In the genomic region with DNA sequence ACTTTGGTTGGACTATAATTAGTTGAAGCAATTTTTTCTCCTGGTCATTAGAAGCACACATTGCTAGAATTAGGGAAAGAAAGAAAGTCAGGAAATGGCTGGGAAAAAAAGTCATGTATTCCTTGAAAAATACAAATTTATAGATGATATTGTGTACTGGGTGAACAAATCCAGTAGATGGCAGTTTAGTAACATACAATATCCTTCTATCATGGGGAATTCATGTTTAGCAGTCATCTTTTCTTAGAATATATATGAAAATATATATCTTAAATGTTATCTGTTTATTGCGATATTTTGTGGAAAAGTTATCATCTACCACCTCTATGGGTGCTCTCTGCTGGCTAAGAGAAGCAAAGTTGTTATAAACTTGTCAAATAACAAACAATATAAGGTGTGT, we compare ENCODE assay signal across 9 cellular contexts. TPM values are rescaled to one million over a fixed set of nuclear protein-coding genes. Genes with fewer than 3 reads are reported as not detected.
DNase-seq lines count a peak whose midpoint lies in the region; ATAC-seq, FAIRE-seq and TF ChIP-seq lines count a peak whose summit lies in the region.
"Had no signal": no experiment of that assay in that cellular context is flagged by ENCODE, and none has a peak within 500 bp of the region (broad histone marks: within the 10 kb centered on the region; RNA-seq: fewer than 3 reads in every experiment).

No MANE protein-coding gene starts in this region.

- peak; percentile 54 for TF ChIP-seq CTCF in left ventricle myocardium inferior (IDR thresholded peaks at IDR 0.05; ENCODE audit: borderline replicate concordance)
- TF ChIP-seq CTCF in fibroblast of mammary gland (conservative IDR thresholded peaks at IDR 0.05; ENCODE audit: control insufficient read depth, insufficient read depth, low read depth, low read length), result peak; percentile 41

- H3K4me1 ChIP-seq in left ventricle myocardium inferior, result no peaks in the 10 kb centered on the region

- H3K4me3 ChIP-seq in left ventricle myocardium inferior (no peak overlapping the region), fibroblast of mammary gland (ENCODE audit: control insufficient read depth, low read depth, low read length) (no peak overlapping the region)

- intact Hi-C loops in left ventricle myocardium inferior (cut with micrococcal nuclease), result no loop called here
- intact Hi-C loops in Right ventricle myocardium superior (cut with DNase I), result no loop called here

- no peak for FAIRE-seq in RCC 7860 (lab: Jason Lieb, UNC)

- ATAC-seq in Right ventricle myocardium superior (ENCODE audit: poor library complexity) (no peak), GM18909 (IDR thresholded peaks at IDR 0.05; ENCODE audit: poor library complexity, unreplicated experiment) (no peak)

- H3K27ac ChIP-seq in left ventricle myocardium inferior (replicated peaks), result no peak overlapping the region

- DNase-seq in left ventricle myocardium inferior (no peak), Right ventricle myocardium superior (no peak), RCC 7860 (ENCODE audit: low spot score) (peak; percentile 13), fibroblast of mammary gland (ENCODE audit: low read depth) (peak; percentile 50), GF-D8 (lab: John Stamatoyannopoulos, UW) (no peak), NCI-H526 treated with DMSO at 0.1 percent for 48 hours (lab: John Stamatoyannopoulos, UW) (no peak)
- DNase-seq in stimulated activated CD4-positive, alpha-beta T cell treated with anti-CD3 and anti-CD28 coated beads, Interleukin-15, amount 100 ng/mL, for 24 hours, result no peak
- DNase-seq: head of caudate nucleus had no signal

- H3K9me3 ChIP-seq in left ventricle myocardium inferior (replicated peaks), result no peaks in the 10 kb centered on the region

- H3K36me3 ChIP-seq in left ventricle myocardium inferior, result no peaks in the 10 kb centered on the region

- H3K27me3 ChIP-seq in left ventricle myocardium inferior (ENCODE audit: low read depth), result no peaks in the 10 kb centered on the region

RNA-seq across cellular contexts. Expression of gene ZRANB2, which starts 13.1 kb away (rescaled TPM):
- total RNA-seq in left ventricle myocardium inferior (58.5 TPM), Right ventricle myocardium superior (46.0 TPM)

RNA-seq across cellular contexts. Expression of gene PTGER3, which starts 46.3 kb away (rescaled TPM):
- total RNA-seq in left ventricle myocardium inferior, result 2.6 TPM
- 1.3 TPM for total RNA-seq in Right ventricle myocardium superior

Comparison
In these comparisons a context has a peak if more than half of its experiments do, and no peak if none do; other contexts are left out.
1. DNase-seq: peak in RCC 7860 (single experiment) and fibroblast of mammary gland (single experiment); none in left ventricle myocardium inferior (single experiment), Right ventricle myocardium superior (single experiment), stimulated activated CD4-positive, alpha-beta T cell treated with anti-CD3 and anti-CD28 coated beads, Interleukin-15, amount 100 ng/mL, for 24 hours (single experiment), GF-D8 (single experiment) and NCI-H526 treated with DMSO at 0.1 percent for 48 hours (single experiment).